16 cellular contexts compared by ENCODE assay signal in the genomic region with DNA sequence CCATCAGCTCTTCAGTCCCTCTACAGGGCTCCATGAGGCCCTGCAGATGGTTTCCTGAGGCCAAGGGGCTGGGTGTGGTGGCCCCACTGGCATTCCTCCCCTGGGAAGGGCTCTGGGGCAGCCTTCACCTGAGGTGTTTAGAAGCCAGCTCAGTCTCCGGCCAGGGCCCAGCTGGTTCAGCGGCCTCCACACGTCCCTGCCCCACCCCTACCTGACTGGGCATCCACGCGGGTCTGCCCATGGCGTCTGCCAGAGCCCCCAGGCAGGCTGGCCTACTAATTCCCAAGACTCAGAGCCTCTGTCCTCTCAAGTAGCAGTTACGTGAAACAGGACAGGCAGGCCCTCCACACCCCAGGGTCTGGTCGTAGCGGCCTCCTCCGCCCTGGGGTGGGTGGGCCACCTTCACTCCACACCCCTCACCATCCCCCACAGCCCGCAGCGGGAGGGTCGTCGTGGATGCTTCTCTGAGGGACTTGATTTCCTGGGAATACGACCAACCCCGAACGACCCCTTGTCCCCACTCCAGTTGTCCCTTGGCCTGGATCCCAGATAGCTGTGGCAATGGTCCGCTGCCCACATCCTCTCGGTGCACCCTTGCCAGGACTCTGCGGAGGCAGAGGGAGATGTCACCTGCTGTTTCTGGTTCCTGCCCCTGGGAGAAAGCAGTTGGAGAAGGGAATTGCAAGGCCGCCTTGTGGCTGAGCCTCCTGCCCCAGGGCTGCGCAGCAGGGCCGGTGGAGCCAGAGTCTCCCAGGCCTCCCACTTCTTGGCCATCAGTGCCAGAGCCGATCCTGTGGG. TPM values are rescaled to one million over a fixed set of nuclear protein-coding genes. Genes with fewer than 3 reads are reported as not detected.
DNase-seq lines count a peak whose midpoint lies in the region; ATAC-seq, FAIRE-seq and TF ChIP-seq lines count a peak whose summit lies in the region.
"Had no signal": no experiment of that assay in that cellular context is flagged by ENCODE, and none has a peak within 500 bp of the region (broad histone marks: within the 10 kb centered on the region; RNA-seq: fewer than 3 reads in every experiment).

No MANE protein-coding gene starts in this region.

- no peaks in the 10 kb centered on the region for H3K9me3 ChIP-seq in IMR-90 (ENCODE audit: control insufficient read depth, insufficient read depth, low read length)
- no peaks in the 10 kb centered on the region for H3K9me3 ChIP-seq in HepG2 (ENCODE audit: low read length)
- H3K9me3 ChIP-seq in stomach smooth muscle (ENCODE audit: control insufficient read depth in 2 of 2, low read length in 2 of 2) = no peaks in the 10 kb centered on the region

- H3K27me3 ChIP-seq in IMR-90 (ENCODE audit: control insufficient read depth, insufficient read depth, low read length) = no peaks in the 10 kb centered on the region
- no peaks in the 10 kb centered on the region for H3K27me3 ChIP-seq in brain microvascular endothelial cell (replicated peaks)
- H3K27me3 ChIP-seq in HepG2 (ENCODE audit: control insufficient read depth in 1 of 2, insufficient read depth in 2 of 2, low read length in 2 of 2) = no peaks in the 10 kb centered on the region
- no peaks in the 10 kb centered on the region for H3K27me3 ChIP-seq in stomach smooth muscle (ENCODE audit: control insufficient read depth in 1 of 2, insufficient read depth in 2 of 2, low read length in 2 of 2)

- intact Hi-C loops in IMR-90 (cut with micrococcal nuclease) (no loop called here), HepG2 (cut with micrococcal nuclease; ENCODE audit: unreplicated experiment) (loop anchor here (5.0 kb wide), 1 partner anchor 68 kb away; no protein-coding TSS in a partner anchor)

- 68% methylated on average over 6 of the region's 24 CpGs; no CpG with 5 or more reads in 1 of the 2 experiments for WGBS in IMR-90 (ENCODE audit: extremely low coverage in 2 of 2, insufficient read length in 1 of 2), 2 experiments
- WGBS in HepG2 (ENCODE audit: low lambda C conversion rate) = 91% methylated on average over 16 of the region's 24 CpGs

- H3K27ac ChIP-seq in IMR-90 (ENCODE audit: insufficient read depth, low read length) (no peak overlapping the region), brain microvascular endothelial cell (peak overlapping the region; percentile 5), HepG2 (ENCODE audit: extremely low read length, insufficient read depth, low read length) (peak overlapping the region; percentile 82), stomach smooth muscle (ENCODE audit: low read length) (peak overlapping the region; percentile 55)

- TF ChIP-seq EP300 in HepG2 (IDR thresholded peaks at IDR 0.05; ENCODE audit: low read depth in 2 of 2, low read length in 2 of 2) (no peak), HepG2 (CRISPR knock-in tag; IDR thresholded peaks at IDR 0.05; ENCODE audit: borderline replicate concordance) (no peak)

- H2AFZ ChIP-seq in IMR-90 (replicated peaks; ENCODE audit: low read length, poor library complexity) (no peak overlapping the region), HepG2 (ENCODE audit: low read length) (no peak overlapping the region)

- no peak for DNase-seq in IMR-90
- no peak for DNase-seq in brain microvascular endothelial cell
- no peak for DNase-seq in HepG2 (ENCODE audit: low spot score)
- no peak for DNase-seq in activated T-cell treated with anti-CD3 and anti-CD28 coated beads for 4 hours
- no peak for DNase-seq in activated CD8-positive, alpha-beta memory T cell treated with anti-CD3 and anti-CD28 coated beads for 24 hours
- DNase-seq in effector CD8-positive, alpha-beta T cell (lab: John Stamatoyannopoulos, UW) = no peak
- DNase-seq in RKO (ENCODE audit: low spot score) = no peak
- DNase-seq: COR-L47; KG1; NCI-H524 treated with DMSO at 0.1 percent for 48 hours; stimulated activated CD4-positive, alpha-beta T cell treated with anti-CD3 and anti-CD28 coated beads, Interleukin-2, amount 100 ng/mL, for 24 hours had no signal

- peaks cover 88% of the 10 kb centered on the region for H3K36me3 ChIP-seq in IMR-90 (ENCODE audit: control insufficient read depth, insufficient read depth, low read length)
- H3K36me3 ChIP-seq in brain microvascular endothelial cell (replicated peaks) = peaks cover 87% of the 10 kb centered on the region
- H3K36me3 ChIP-seq in HepG2 (replicated peaks in 1 of 2; ENCODE audit: control insufficient read depth in 1 of 2, insufficient read depth in 2 of 2, low read length in 2 of 2) = peaks cover 23 to 63% of the 10 kb centered on the region in 2 experiments; a peak in 4 of 5 replicates
- peaks cover 57 to 75% of the 10 kb centered on the region in 2 donors for H3K36me3 ChIP-seq in stomach smooth muscle (ENCODE audit: control insufficient read depth in 2 of 2, insufficient read depth in 2 of 2, low read length in 2 of 2)

- POLR2A ChIA-PET in IMR-90 (lab: Charles Lee; ENCODE audit: unreplicated experiment) = no interaction called here
- POLR2A ChIA-PET in HepG2 (lab: Yijun Ruan, JAX) = interaction anchor here (1.0 to 1.5 kb wide), 5 partner anchors 18 to 129 kb away, joined by 3 to 11 read pairs (median 4); a partner anchor contains a TSS

- no peak overlapping the region for H2BK120ac ChIP-seq in IMR-90 (ENCODE audit: low read depth, low read length)

- dilution Hi-C loops in IMR-90 (cut with HindIII; ENCODE audit: low sequenced_read_pairs, unreplicated experiment) = no loop called here

- no peak for TF ChIP-seq CTCF in IMR-90 (conservative IDR thresholded peaks at IDR 0.05; ENCODE audit: low read depth, low read length)
- TF ChIP-seq CTCF in brain microvascular endothelial cell (IDR thresholded peaks at IDR 0.05; ENCODE audit: low read depth, low read length, missing control alignments) = peak; percentile 40
- no peak for TF ChIP-seq CTCF in HepG2 (CRISPR knock-in tag; IDR thresholded peaks at IDR 0.05)

- no peak overlapping the region for H3K18ac ChIP-seq in IMR-90 (ENCODE audit: low read depth, low read length)

- H3K4me1 ChIP-seq in IMR-90 (ENCODE audit: control insufficient read depth, insufficient read depth, low read length) (peaks cover 7% of the 10 kb centered on the region; the same call in 1 of the 2 replicates), HepG2 (ENCODE audit: insufficient read depth, low read length) (peaks cover 50% of the 10 kb centered on the region), stomach smooth muscle (ENCODE audit: control insufficient read depth, insufficient read depth, low read length) (peaks cover 47% of the 10 kb centered on the region)

- no peak overlapping the region for H2BK20ac ChIP-seq in IMR-90 (ENCODE audit: low read depth, low read length)

- TF ChIP-seq RAD21 in IMR-90 (IDR thresholded peaks at IDR 0.05; ENCODE audit: low read length) (no peak), HepG2 (CRISPR knock-in tag; IDR thresholded peaks at IDR 0.05) (no peak)

- H2AK5ac ChIP-seq in IMR-90 (ENCODE audit: low read depth, low read length) = peak overlapping the region; percentile 8; the same call in 1 of the 2 replicates

- no peak overlapping the region for H3K23ac ChIP-seq in IMR-90 (ENCODE audit: low read depth, low read length)

- peak overlapping the region; percentile 76 for H2AK9ac ChIP-seq in IMR-90 (replicated peaks; ENCODE audit: low read depth, low read length, poor library complexity)

- H3K79me2 ChIP-seq in HepG2 (ENCODE audit: insufficient read depth, low read length) = no peaks in the 10 kb centered on the region

- no peak overlapping the region for H3K56ac ChIP-seq in IMR-90 (ENCODE audit: extremely low read depth, insufficient read depth, low read length)

- H4K8ac ChIP-seq in IMR-90 (ENCODE audit: low read depth in 2 of 2, low read length in 2 of 2) = no peak overlapping the region

- in situ Hi-C loops in IMR-90 (cut with MboI; ENCODE audit: low sequenced_read_pairs) (no loop called here), brain microvascular endothelial cell (cut with HindIII; ENCODE audit: low pct_ligation_motif_present, low sequenced_read_pairs) (no loop called here), HepG2 (cut with HindIII; ENCODE audit: extremely low pct_ligation_motif_present, low pct_unique_long_range_greater_than_20kb) (no loop called here)

- H3K79me1 ChIP-seq in IMR-90 (ENCODE audit: low read depth in 1 of 2, low read length in 2 of 2) = peaks cover 44 to 83% of the 10 kb centered on the region in 2 experiments

- ATAC-seq in IMR-90 (ENCODE audit: low read depth) (no peak), HepG2 (no peak)

- H3K4ac ChIP-seq in IMR-90 (ENCODE audit: low read depth, low read length) = peak overlapping the region; percentile 56; the same call in 1 of the 2 replicates

- H3K4me3 ChIP-seq in IMR-90 (ENCODE audit: insufficient read depth, low read depth, low read length) (no peak overlapping the region), brain microvascular endothelial cell (ENCODE audit: low read depth, low read length) (no peak overlapping the region), HepG2 (replicated peaks in 1 of 3; ENCODE audit: insufficient read depth in 1 of 3, low read depth in 2 of 3, low read length in 3 of 3) (no peak overlapping the region), stomach smooth muscle (ENCODE audit: low read length in 2 of 2) (no peak overlapping the region)

- no peak overlapping the region; the same call in 1 of the 2 replicates for H4K91ac ChIP-seq in IMR-90 (ENCODE audit: insufficient read depth, low read depth, low read length)

- H3K9ac ChIP-seq in IMR-90 (ENCODE audit: low read depth, low read length) = no peak overlapping the region
- H3K9ac ChIP-seq in HepG2 (ENCODE audit: insufficient read depth, low read depth, low read length) = no peak overlapping the region
- H3K9ac ChIP-seq in stomach smooth muscle (ENCODE audit: low read length in 2 of 2) = no peak overlapping the region

- FAIRE-seq in HepG2 (lab: Jason Lieb, UNC) = no peak

- TF ChIP-seq POLR2A in IMR-90 (IDR thresholded peaks at IDR 0.05; ENCODE audit: low read depth, low read length) (no peak), HepG2 (IDR thresholded peaks at IDR 0.05; ENCODE audit: insufficient read depth in 1 of 2, low read depth in 2 of 2, low read length in 2 of 2) (peak in 1 of 2 experiments; percentile 9; a peak in 1 of 4 replicates)

- BruUV-seq in IMR-90 (replicated peaks; lab: Mats Ljungman, UMichigan) = no TSS peak
- BruUV-seq in HepG2 (replicated peaks; lab: Mats Ljungman, UMichigan) = no TSS peak

- peaks cover 9% of the 10 kb centered on the region; the same call in 1 of the 2 replicates for H3K9me1 ChIP-seq in IMR-90 (ENCODE audit: insufficient read depth, low read length)

- no peak overlapping the region for H4K5ac ChIP-seq in IMR-90 (ENCODE audit: low read depth, low read length)

- H3K4me2 ChIP-seq in IMR-90 (ENCODE audit: low read depth, low read length) (no peak overlapping the region), HepG2 (ENCODE audit: low read depth, low read length) (no peak overlapping the region)

- no peak overlapping the region for H2BK5ac ChIP-seq in IMR-90 (ENCODE audit: low read depth, low read length, poor library complexity, severe bottlenecking)

- CTCF ChIA-PET in IMR-90 (lab: Yijun Ruan, JAX) = no interaction called here
- CTCF ChIA-PET in HepG2 (lab: Yijun Ruan, JAX; ENCODE audit: low intra/inter-chr PET ratio, low total read pairs) = no interaction called here

- H2BK15ac ChIP-seq in IMR-90 (ENCODE audit: low read depth, low read length) = no peak overlapping the region

- H4K20me1 ChIP-seq in IMR-90 (ENCODE audit: insufficient read depth, low read length) (peaks cover 40% of the 10 kb centered on the region), HepG2 (ENCODE audit: insufficient read depth, low read length) (no peaks in the 10 kb centered on the region)

- no peak overlapping the region for H3K14ac ChIP-seq in IMR-90 (replicated peaks; ENCODE audit: low read depth, low read length)

RNA-seq across cellular contexts. Expression of a gene that starts 24.3 kb away (rescaled TPM):
- total RNA-seq in IMR-90 (2012; rRNA removed) (0.18 TPM in 1 of 2 replicates, not detected in the other), HepG2 (2016; rRNA removed; fragmentation: Illumina TruSeq; extraction: Trizol) (0.62 and 1.6 TPM in 2 replicates)
- polyA plus RNA-seq in IMR-90 (2012; rRNA removed) (0.97 and 0.99 TPM in 2 replicates), HepG2 (2011; rRNA removed) (13.6 and 20.4 TPM in 2 replicates)
- 0.27 and 0.67 TPM in 2 replicates for polyA plus RNA-seq in IMR-90 (2012; cell fraction: cytosol; rRNA removed)
- polyA plus RNA-seq in IMR-90 (2012; cell fraction: nucleus; rRNA removed; ENCODE audit: low replicate concordance) = 8.4 and 12.7 TPM in 2 replicates
- 1.0 and 1.2 TPM in 2 replicates for total RNA-seq in HepG2 (2016; cell fraction: cytosol; rRNA removed; fragmentation: Illumina TruSeq; extraction: Trizol; ENCODE audit: low read depth)
- total RNA-seq in HepG2 (2016; cell fraction: insoluble cytoplasmic fraction; rRNA removed; fragmentation: Illumina TruSeq; extraction: Trizol) = 0.30 and 1.3 TPM in 2 replicates
- 0.49 and 0.59 TPM in 2 replicates for total RNA-seq in HepG2 (2016; cell fraction: membrane; rRNA removed; fragmentation: Illumina TruSeq; extraction: Trizol)
- total RNA-seq in HepG2 (2016; cell fraction: nucleus; rRNA removed; fragmentation: Illumina TruSeq; extraction: Trizol) = 2.3 and 2.9 TPM in 2 replicates
- 3.4 and 3.8 TPM in 2 replicates for polyA plus RNA-seq in HepG2 (2011; cell fraction: cytosol; rRNA removed)
- 230 and 249 TPM in 2 replicates for polyA plus RNA-seq in HepG2 (2011; cell fraction: nucleus; rRNA removed)
- 8.4 and 11.4 TPM in 2 replicates for polyA plus RNA-seq in HepG2 (2012)
- polyA plus RNA-seq in HepG2 (2016; cell fraction: cytosol; fragmentation: Illumina TruSeq; extraction: Trizol; ENCODE audit: low read depth) = 0.35 and 0.73 TPM in 2 replicates
- polyA plus RNA-seq in HepG2 (2016; cell fraction: insoluble cytoplasmic fraction; fragmentation: Illumina TruSeq; extraction: Trizol; ENCODE audit: low read depth) = 0.66 and 0.96 TPM in 2 replicates
- 0.66 and 0.81 TPM in 2 replicates for polyA plus RNA-seq in HepG2 (2016; cell fraction: membrane; fragmentation: Illumina TruSeq; extraction: Trizol; ENCODE audit: low read depth)
- polyA plus RNA-seq in HepG2 (2016; cell fraction: nucleus; fragmentation: Illumina TruSeq; extraction: Trizol; ENCODE audit: insufficient read depth, low read depth) = 16.2 and 18.9 TPM in 2 replicates
- polyA minus RNA-seq in HepG2 (2011; rRNA and poly(A)+ RNA removed; ENCODE audit: low replicate concordance) = 4.4 TPM in 1 of 2 replicates, not detected in the other
- 0.69 and 2.0 TPM in 2 replicates for polyA minus RNA-seq in HepG2 (2011; cell fraction: cytosol; rRNA and poly(A)+ RNA removed)
- 10.0 and 11.6 TPM in 2 replicates for polyA minus RNA-seq in HepG2 (2011; cell fraction: nucleus; rRNA and poly(A)+ RNA removed)

RNA-seq across cellular contexts. Expression of a gene that starts 53.4 kb away (rescaled TPM):
- total RNA-seq in IMR-90 (2012; rRNA removed) (not detected in 2 replicates), HepG2 (2016; rRNA removed; fragmentation: Illumina TruSeq; extraction: Trizol) (not detected in 2 replicates)
- polyA plus RNA-seq in IMR-90 (2012; rRNA removed) (not detected in 2 replicates), HepG2 (2011; rRNA removed) (0.73 and 0.85 TPM in 2 replicates)
- not detected in 2 replicates for polyA plus RNA-seq in IMR-90 (2012; cell fraction: cytosol; rRNA removed)
- not detected in 2 replicates for polyA plus RNA-seq in IMR-90 (2012; cell fraction: nucleus; rRNA removed; ENCODE audit: low replicate concordance)
- total RNA-seq in HepG2 (2016; cell fraction: cytosol; rRNA removed; fragmentation: Illumina TruSeq; extraction: Trizol; ENCODE audit: low read depth) = not detected in 2 replicates
- total RNA-seq in HepG2 (2016; cell fraction: insoluble cytoplasmic fraction; rRNA removed; fragmentation: Illumina TruSeq; extraction: Trizol) = not detected in 2 replicates
- total RNA-seq in HepG2 (2016; cell fraction: membrane; rRNA removed; fragmentation: Illumina TruSeq; extraction: Trizol) = 0.93 TPM in 1 of 2 replicates, not detected in the other
- not detected in 2 replicates for total RNA-seq in HepG2 (2016; cell fraction: nucleus; rRNA removed; fragmentation: Illumina TruSeq; extraction: Trizol)
- 1.6 and 1.9 TPM in 2 replicates for polyA plus RNA-seq in HepG2 (2011; cell fraction: cytosol; rRNA removed)
- 1.7 and 2.4 TPM in 2 replicates for polyA plus RNA-seq in HepG2 (2011; cell fraction: nucleus; rRNA removed)
- polyA plus RNA-seq in HepG2 (2012) = 0.35 TPM in 1 of 2 replicates, not detected in the other
- polyA plus RNA-seq in HepG2 (2016; cell fraction: cytosol; fragmentation: Illumina TruSeq; extraction: Trizol; ENCODE audit: low read depth) = not detected in 2 replicates
- polyA plus RNA-seq in HepG2 (2016; cell fraction: insoluble cytoplasmic fraction; fragmentation: Illumina TruSeq; extraction: Trizol; ENCODE audit: low read depth) = not detected in 2 replicates
- 0.63 TPM in 1 of 2 replicates, not detected in the other for polyA plus RNA-seq in HepG2 (2016; cell fraction: membrane; fragmentation: Illumina TruSeq; extraction: Trizol; ENCODE audit: low read depth)
- polyA plus RNA-seq in HepG2 (2016; cell fraction: nucleus; fragmentation: Illumina TruSeq; extraction: Trizol; ENCODE audit: insufficient read depth, low read depth) = not detected in 2 replicates
- polyA minus RNA-seq in HepG2 (2011; rRNA and poly(A)+ RNA removed; ENCODE audit: low replicate concordance) = 0.58 TPM in 1 of 2 replicates, not detected in the other
- polyA minus RNA-seq in HepG2 (2011; cell fraction: cytosol; rRNA and poly(A)+ RNA removed) = not detected in 2 replicates
- 0.99 TPM in 1 of 2 replicates, not detected in the other for polyA minus RNA-seq in HepG2 (2011; cell fraction: nucleus; rRNA and poly(A)+ RNA removed)
- total RNA-seq: fibroblast of villous mesenchyme; mononuclear cell; T-helper 2 cell treated with Interferon-gamma antibody and Interleukin-4, amounts not matched to agents 100 ng/mL and 5 ng/mL, for 36 hours; urinary bladder had no signal
